In the genomic region with DNA sequence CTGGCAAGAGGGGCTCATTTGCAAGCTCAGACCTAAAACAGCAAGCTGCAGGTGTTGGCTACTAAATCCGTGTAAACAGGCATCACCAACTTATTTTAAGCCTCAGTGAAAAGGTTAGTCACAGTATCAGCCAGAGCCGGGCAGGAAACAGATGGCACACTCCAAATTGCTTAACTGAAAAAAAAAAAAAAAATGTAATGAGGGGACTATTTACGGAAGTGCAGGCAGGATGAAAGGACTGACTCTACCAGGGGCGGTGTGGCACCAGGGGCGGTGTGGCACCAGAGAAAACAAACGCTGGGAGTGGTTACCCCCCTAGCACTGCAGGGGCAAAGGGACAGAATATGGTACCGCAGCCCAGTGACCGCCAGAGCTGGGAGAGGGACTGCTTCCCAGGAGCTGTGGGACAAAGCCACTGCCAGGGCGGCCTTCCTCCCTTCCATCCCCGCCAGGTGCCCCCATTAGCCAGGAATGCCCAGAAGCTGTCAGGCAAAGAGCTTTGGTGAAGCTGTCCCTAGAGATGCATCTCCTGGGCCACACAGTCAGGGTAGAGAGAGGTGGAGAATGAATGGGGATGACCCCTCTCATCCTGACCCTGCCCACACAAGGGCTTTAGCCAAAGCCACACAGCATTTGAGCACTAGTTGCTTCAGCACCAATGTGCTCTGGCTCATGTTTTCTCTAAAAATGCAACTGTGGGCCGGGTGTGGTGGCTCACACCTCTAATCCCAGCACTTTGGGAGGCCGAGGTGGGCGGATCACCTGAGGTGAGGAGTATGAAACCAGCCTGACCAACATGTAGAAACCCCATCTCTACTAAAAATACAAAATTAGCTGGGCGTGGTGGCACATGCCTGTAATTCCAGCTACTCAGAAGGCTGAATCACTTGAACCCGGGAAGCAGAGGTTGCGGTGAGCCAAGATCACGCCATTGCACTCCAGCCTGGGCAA, we compare ENCODE assay signal across 9 cellular contexts. TPM values are rescaled to one million over a fixed set of nuclear protein-coding genes. Genes with fewer than 3 reads are reported as not detected.
DNase-seq lines count a peak whose midpoint lies in the region; ATAC-seq, FAIRE-seq and TF ChIP-seq lines count a peak whose summit lies in the region.
"Had no signal": no experiment of that assay in that cellular context is flagged by ENCODE, and none has a peak within 500 bp of the region (broad histone marks: within the 10 kb centered on the region; RNA-seq: fewer than 3 reads in every experiment).

No MANE protein-coding gene starts in this region.

- H3K4me1 ChIP-seq in kidney (ENCODE audit: control insufficient read depth in 1 of 2, insufficient read depth in 1 of 2, low read depth in 1 of 2, low read length in 2 of 2), result no peaks in the 10 kb centered on the region

- H3K9me3 Mint-ChIP-seq in activated CD4-positive, alpha-beta memory T cell treated with anti-CD3 and anti-CD28 coated beads for 36 hours, result no peaks in the 10 kb centered on the region
- no peaks in the 10 kb centered on the region for H3K9me3 Mint-ChIP-seq in activated CD4-positive, alpha-beta memory T cell treated with anti-CD3 and anti-CD28 coated beads, Interleukin-2, amount 10 ng/mL, durations not matched to agents 7 days and 5 days
- H3K9me3 Mint-ChIP-seq in activated CD8-positive, alpha-beta T cell treated with anti-CD3 and anti-CD28 coated beads, Interleukin-2, amount 10 ng/mL, durations not matched to agents 7 days and 5 days (ENCODE audit: insufficient read depth), result no peaks in the 10 kb centered on the region

- H3K36me3 Mint-ChIP-seq in activated CD4-positive, alpha-beta memory T cell treated with anti-CD3 and anti-CD28 coated beads for 36 hours, result no peaks in the 10 kb centered on the region
- H3K36me3 Mint-ChIP-seq in activated CD4-positive, alpha-beta memory T cell treated with anti-CD3 and anti-CD28 coated beads, Interleukin-2, amount 10 ng/mL, durations not matched to agents 7 days and 5 days (ENCODE audit: low read depth), result no peaks in the 10 kb centered on the region
- H3K36me3 Mint-ChIP-seq in activated CD8-positive, alpha-beta T cell treated with anti-CD3 and anti-CD28 coated beads, Interleukin-2, amount 10 ng/mL, durations not matched to agents 7 days and 5 days (ENCODE audit: low read depth), result no peaks in the 10 kb centered on the region

- peak; percentile 13 for DNase-seq in activated CD4-positive, alpha-beta memory T cell treated with anti-CD3 and anti-CD28 coated beads for 36 hours
- no peak for DNase-seq in activated CD4-positive, alpha-beta memory T cell treated with anti-CD3 and anti-CD28 coated beads, Interleukin-2, amount 10 ng/mL, durations not matched to agents 7 days and 5 days
- peak; percentile 78 for DNase-seq in NCI-H1436 treated with DMSO at 0.1 percent for 48 hours (lab: John Stamatoyannopoulos, UW)
- DNase-seq in activated CD8-positive, alpha-beta T cell treated with anti-CD3 and anti-CD28 coated beads, Interleukin-2, amount 10 ng/mL, durations not matched to agents 7 days and 5 days, result peak; percentile 46
- DNase-seq in kidney, result peak; percentile 74
- DNase-seq in mesenteric fat pad (ENCODE audit: low spot score), result no peak
- DNase-seq in HuH-7.5 (ENCODE audit: low spot score), result no peak

- peak; percentile 84 for ATAC-seq in HG02759 (IDR thresholded peaks at IDR 0.05; ENCODE audit: unreplicated experiment)
- peak; percentile 83 for ATAC-seq in activated CD8-positive, alpha-beta T cell treated with anti-CD3 and anti-CD28 coated beads, Interleukin-2, amount 10 ng/mL, durations not matched to agents 7 days and 5 days

- intact Hi-C loops in activated CD4-positive, alpha-beta memory T cell treated with anti-CD3 and anti-CD28 coated beads for 36 hours (cut with micrococcal nuclease), result no loop called here
- intact Hi-C loops in kidney (cut with DNase I), result no loop called here

- TF ChIP-seq CTCF in kidney (IDR thresholded peaks at IDR 0.05; ENCODE audit: borderline replicate concordance, extremely low read depth, insufficient read depth), result no peak

- no peaks in the 10 kb centered on the region for H3K4me1 Mint-ChIP-seq in activated CD4-positive, alpha-beta memory T cell treated with anti-CD3 and anti-CD28 coated beads for 36 hours (ENCODE audit: low read depth)
- peaks cover 5% of the 10 kb centered on the region for H3K4me1 Mint-ChIP-seq in activated CD4-positive, alpha-beta memory T cell treated with anti-CD3 and anti-CD28 coated beads, Interleukin-2, amount 10 ng/mL, durations not matched to agents 7 days and 5 days
- H3K4me1 Mint-ChIP-seq in activated CD8-positive, alpha-beta T cell treated with anti-CD3 and anti-CD28 coated beads, Interleukin-2, amount 10 ng/mL, durations not matched to agents 7 days and 5 days (ENCODE audit: low read depth), result peaks cover 17% of the 10 kb centered on the region

- CTCF ChIA-PET in activated CD4-positive, alpha-beta memory T cell treated with anti-CD3 and anti-CD28 coated beads for 36 hours (lab: Charles Lee), result interaction anchor here (0.7 kb wide), 1 partner anchor 1940 kb away, joined by 3 read pairs; no protein-coding TSS in a partner anchor
- CTCF ChIA-PET in activated CD4-positive, alpha-beta memory T cell treated with anti-CD3 and anti-CD28 coated beads, Interleukin-2, amount 10 ng/mL, durations not matched to agents 7 days and 5 days (lab: Charles Lee), result no interaction called here
- CTCF ChIA-PET in activated CD8-positive, alpha-beta T cell treated with anti-CD3 and anti-CD28 coated beads, Interleukin-2, amount 10 ng/mL, durations not matched to agents 7 days and 5 days (lab: Charles Lee), result interaction anchor here (1.3 to 2.1 kb wide), 2 partner anchors 48 to 143 kb away, joined by 4 read pairs; a partner anchor contains a TSS

- peak overlapping the region; percentile 32 to 49 for H3K27ac ChIP-seq in kidney (ENCODE audit: low read depth in 2 of 2, low read length in 2 of 2)
- H3K27ac ChIP-seq: parathyroid adenoma had no signal

- FAIRE-seq in kidney (lab: Jason Lieb, UNC), result no peak

- H3K4me3 ChIP-seq in kidney (ENCODE audit: low read length in 2 of 2), result no peak overlapping the region

- POLR2A ChIA-PET in activated CD4-positive, alpha-beta memory T cell treated with anti-CD3 and anti-CD28 coated beads for 36 hours (lab: Charles Lee), result no interaction called here
- POLR2A ChIA-PET in activated CD4-positive, alpha-beta memory T cell treated with anti-CD3 and anti-CD28 coated beads, Interleukin-2, amount 10 ng/mL, durations not matched to agents 7 days and 5 days (lab: Charles Lee), result interaction anchor here (0.6 kb wide), 1 partner anchor 168 kb away, joined by 3 read pairs; no protein-coding TSS in a partner anchor
- POLR2A ChIA-PET in activated CD8-positive, alpha-beta T cell treated with anti-CD3 and anti-CD28 coated beads, Interleukin-2, amount 10 ng/mL, durations not matched to agents 7 days and 5 days (lab: Charles Lee), result interaction anchor here (0.7 to 1.2 kb wide), 2 partner anchors 41 to 88 kb away, joined by 3 read pairs; a partner anchor contains a TSS

- no peaks in the 10 kb centered on the region for H3K27me3 Mint-ChIP-seq in activated CD4-positive, alpha-beta memory T cell treated with anti-CD3 and anti-CD28 coated beads for 36 hours
- H3K27me3 Mint-ChIP-seq in activated CD4-positive, alpha-beta memory T cell treated with anti-CD3 and anti-CD28 coated beads, Interleukin-2, amount 10 ng/mL, durations not matched to agents 7 days and 5 days, result peaks cover 3% of the 10 kb centered on the region
- H3K27me3 Mint-ChIP-seq in activated CD8-positive, alpha-beta T cell treated with anti-CD3 and anti-CD28 coated beads, Interleukin-2, amount 10 ng/mL, durations not matched to agents 7 days and 5 days (ENCODE audit: low read depth), result no peaks in the 10 kb centered on the region

- no peak overlapping the region for H3K4me3 Mint-ChIP-seq in activated CD4-positive, alpha-beta memory T cell treated with anti-CD3 and anti-CD28 coated beads for 36 hours
- H3K4me3 Mint-ChIP-seq in activated CD4-positive, alpha-beta memory T cell treated with anti-CD3 and anti-CD28 coated beads, Interleukin-2, amount 10 ng/mL, durations not matched to agents 7 days and 5 days, result no peak overlapping the region
- H3K4me3 Mint-ChIP-seq in activated CD8-positive, alpha-beta T cell treated with anti-CD3 and anti-CD28 coated beads, Interleukin-2, amount 10 ng/mL, durations not matched to agents 7 days and 5 days, result no peak overlapping the region

- H3K9me3 ChIP-seq in kidney (ENCODE audit: control insufficient read depth in 1 of 2, low read length in 2 of 2), result no peaks in the 10 kb centered on the region

- H3K27ac Mint-ChIP-seq in activated CD4-positive, alpha-beta memory T cell treated with anti-CD3 and anti-CD28 coated beads for 36 hours, result no peak overlapping the region
- H3K27ac Mint-ChIP-seq in activated CD4-positive, alpha-beta memory T cell treated with anti-CD3 and anti-CD28 coated beads, Interleukin-2, amount 10 ng/mL, durations not matched to agents 7 days and 5 days, result no peak overlapping the region
- peak overlapping the region; percentile 68 for H3K27ac Mint-ChIP-seq in activated CD8-positive, alpha-beta T cell treated with anti-CD3 and anti-CD28 coated beads, Interleukin-2, amount 10 ng/mL, durations not matched to agents 7 days and 5 days

- no peak overlapping the region for H3K9ac ChIP-seq in kidney (ENCODE audit: low read length in 2 of 2)
- H3K9ac ChIP-seq: parathyroid adenoma had no signal

- H3K36me3 ChIP-seq in kidney (ENCODE audit: control insufficient read depth in 1 of 2, insufficient read depth in 2 of 2, low read length in 2 of 2), result no peaks in the 10 kb centered on the region

RNA-seq across cellular contexts. Expression of a gene that starts 39.6 kb away (rescaled TPM):
- 1 to 10 TPM; 2.3 to 2.4 TPM for total RNA-seq in activated CD4-positive, alpha-beta memory T cell treated with anti-CD3 and anti-CD28 coated beads for 36 hours
- 1 to 10 TPM; 3.0 TPM for total RNA-seq in activated CD4-positive, alpha-beta memory T cell treated with anti-CD3 and anti-CD28 coated beads, Interleukin-2, amount 10 ng/mL, durations not matched to agents 7 days and 5 days
- 1 to 10 TPM; 8.0 to 8.7 TPM for total RNA-seq in activated CD8-positive, alpha-beta T cell treated with anti-CD3 and anti-CD28 coated beads, Interleukin-2, amount 10 ng/mL, durations not matched to agents 7 days and 5 days
- total RNA-seq in kidney, result 14.6 TPM
- polyA plus RNA-seq in kidney (ENCODE audit: insufficient read depth, low read depth, low replicate concordance), result 2.1 TPM
- total RNA-seq in mesenteric fat pad, result 25.9 TPM

RNA-seq across cellular contexts. Expression of a gene that starts 47.4 kb away (rescaled TPM):
- total RNA-seq in activated CD4-positive, alpha-beta memory T cell treated with anti-CD3 and anti-CD28 coated beads for 36 hours, result 10 to 100 TPM in 1 of 2 experiments, 1 to 10 TPM in 1; 9.9 to 10.4 TPM
- 10 to 100 TPM; 10.0 to 10.5 TPM for total RNA-seq in activated CD4-positive, alpha-beta memory T cell treated with anti-CD3 and anti-CD28 coated beads, Interleukin-2, amount 10 ng/mL, durations not matched to agents 7 days and 5 days
- total RNA-seq in activated CD8-positive, alpha-beta T cell treated with anti-CD3 and anti-CD28 coated beads, Interleukin-2, amount 10 ng/mL, durations not matched to agents 7 days and 5 days, result 10 to 100 TPM in 1 of 2 experiments, 1 to 10 TPM in 1; 9.2 to 12.1 TPM
- total RNA-seq in kidney (12.0 TPM), mesenteric fat pad (8.8 TPM)
- polyA plus RNA-seq in kidney (ENCODE audit: insufficient read depth, low read depth, low replicate concordance), result 16.8 TPM

Comparison
In these comparisons a context has a peak if more than half of its experiments do, and no peak if none do; other contexts are left out.
1. DNase-seq: peak in activated CD4-positive, alpha-beta memory T cell treated with anti-CD3 and anti-CD28 coated beads for 36 hours (single experiment), NCI-H1436 treated with DMSO at 0.1 percent for 48 hours (single experiment), activated CD8-positive, alpha-beta T cell treated with anti-CD3 and anti-CD28 coated beads, Interleukin-2, amount 10 ng/mL, durations not matched to agents 7 days and 5 days (single experiment) and kidney (single experiment); none in activated CD4-positive, alpha-beta memory T cell treated with anti-CD3 and anti-CD28 coated beads, Interleukin-2, amount 10 ng/mL, durations not matched to agents 7 days and 5 days (single experiment), mesenteric fat pad (single experiment) and HuH-7.5 (single experiment).